Comparison of ENCODE assay signal across 9 cellular contexts in genomic region chr21:36113647-36114428, GRCh38. TPM values are rescaled to one million over a fixed set of nuclear protein-coding genes. Genes with fewer than 3 reads are reported as not detected.
DNase-seq lines count a peak whose midpoint lies in the region; ATAC-seq and TF ChIP-seq lines count a peak whose summit lies in the region.
"Had no signal": no experiment of that assay in that cellular context is flagged by ENCODE, and none has a peak within 500 bp of the region (broad histone marks: within the 10 kb centered on the region; RNA-seq: fewer than 3 reads in every experiment).

No MANE protein-coding gene starts in this region.

- peaks cover 30% of the 10 kb centered on the region for H3K4me1 Mint-ChIP-seq in activated B cell treated with CpG ODN at 0.5 μM for 24 hours

- peak overlapping the region; percentile 80 for H3K27ac Mint-ChIP-seq in activated B cell treated with CpG ODN at 0.5 μM for 24 hours

- DNase-seq in NCI-H1105 treated with DMSO at 0.1 percent for 48 hours (lab: John Stamatoyannopoulos, UW) (peak; percentile 11), NCI-H1105 (lab: John Stamatoyannopoulos, UW) (no peak), activated B cell treated with CpG ODN at 0.5 μM for 24 hours (no peak), fibroblast of peridontal ligament (ENCODE audit: extremely low read depth) (peak; percentile 35), GM03348 (ENCODE audit: low spot score) (no peak), HuH-7.5 (ENCODE audit: low spot score) (no peak)
- no peak for DNase-seq in activated CD4-positive, CD25-positive, alpha-beta regulatory T cell (lab: John Stamatoyannopoulos, UW)

- POLR2A ChIA-PET in activated B cell treated with CpG ODN at 0.5 μM for 24 hours (lab: Charles Lee): interaction anchor here (1.2 to 3.2 kb wide), 2 partner anchors 22 to 54 kb away, joined by 6 to 14 read pairs; partner anchors contain the start of gene SETD4

- H3K4me3 Mint-ChIP-seq in activated B cell treated with CpG ODN at 0.5 μM for 24 hours: peak overlapping the region; percentile 75

- CTCF ChIA-PET in activated B cell treated with CpG ODN at 0.5 μM for 24 hours (lab: Charles Lee): interaction anchor here (0.6 to 2.2 kb wide), 8 partner anchors 9 to 714 kb away, joined by 3 to 5 read pairs (median 4); partner anchors contain the start of gene MORC3

- TF ChIP-seq CTCF in activated B cell treated with CpG ODN at 0.5 μM for 24 hours (IDR thresholded peaks at IDR 0.05): no peak

- intact Hi-C loops in activated B cell treated with CpG ODN at 0.5 μM for 24 hours (cut with micrococcal nuclease): loop anchor here (1.0 to 10.0 kb wide), 3 partner anchors 53 to 274 kb away; partner anchors contain the start of gene SETD4

- no peaks in the 10 kb centered on the region for H3K36me3 Mint-ChIP-seq in activated B cell treated with CpG ODN at 0.5 μM for 24 hours (ENCODE audit: low read depth)
- H3K36me3 Mint-ChIP-seq: brain had no signal

- H3K27ac ChIP-seq in temporal lobe (ENCODE audit: low read depth, low read length): peak overlapping the region; percentile 83

- no peaks in the 10 kb centered on the region for H3K9me3 Mint-ChIP-seq in activated B cell treated with CpG ODN at 0.5 μM for 24 hours

- H3K27me3 Mint-ChIP-seq in activated B cell treated with CpG ODN at 0.5 μM for 24 hours: no peaks in the 10 kb centered on the region

- no peak for ATAC-seq in activated B cell treated with CpG ODN at 0.5 μM for 24 hours (ENCODE audit: low read depth)

RNA-seq across cellular contexts. Expression of gene CBR3, which starts 21.0 kb away (rescaled TPM):
- 4.7 and 5.4 TPM in 2 replicates for total RNA-seq in activated B cell treated with CpG ODN at 0.5 μM for 24 hours
- total RNA-seq in temporal lobe: 0.98 TPM

RNA-seq across cellular contexts. Expression of gene DOP1B, which starts 42.8 kb away (rescaled TPM):
- total RNA-seq in activated B cell treated with CpG ODN at 0.5 μM for 24 hours: 31.2 and 33.9 TPM in 2 replicates
- 52.6 TPM for total RNA-seq in temporal lobe

RNA-seq across cellular contexts. Expression of gene CBR1, which starts 44.0 kb away (rescaled TPM):
- 17.5 and 20.3 TPM in 2 replicates for total RNA-seq in activated B cell treated with CpG ODN at 0.5 μM for 24 hours
- 15.0 TPM for total RNA-seq in temporal lobe

RNA-seq across cellular contexts. Expression of gene SETD4, which starts 53.5 kb away (rescaled TPM):
- total RNA-seq in activated B cell treated with CpG ODN at 0.5 μM for 24 hours: 31.6 and 40.4 TPM in 2 replicates
- 26.3 TPM for total RNA-seq in temporal lobe

Comparison
In these comparisons a context has a peak if more than half of its experiments do, and no peak if none do; other contexts are left out.
1. DNase-seq: peak in NCI-H1105 treated with DMSO at 0.1 percent for 48 hours (single experiment) and fibroblast of peridontal ligament (single experiment); none in NCI-H1105 (single experiment), activated B cell treated with CpG ODN at 0.5 μM for 24 hours (single experiment), GM03348 (single experiment), HuH-7.5 (single experiment) and activated CD4-positive, CD25-positive, alpha-beta regulatory T cell (0 of 4).